In the genomic region with DNA sequence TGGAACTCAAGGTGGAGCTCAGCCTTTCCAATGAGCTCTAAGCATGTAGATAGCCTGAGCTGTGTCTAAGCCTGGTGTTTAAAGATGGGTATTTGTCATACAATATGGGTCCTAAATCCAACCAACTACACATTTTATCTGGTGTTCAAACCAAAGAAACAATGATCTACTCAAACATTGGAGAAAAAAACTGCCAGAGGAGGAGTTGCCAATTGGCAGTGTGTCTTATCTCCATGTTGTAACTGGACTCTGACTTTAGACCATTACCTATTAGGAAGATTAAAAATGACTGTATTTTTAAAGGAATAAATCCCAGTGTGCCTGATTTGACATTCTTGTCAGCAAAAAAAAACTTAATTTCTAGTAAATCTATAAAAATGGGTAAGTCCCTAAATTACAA, we compare ENCODE assay signal across 31 cellular contexts.
"Had no signal": no experiment of that assay in that cellular context is flagged by ENCODE, and none has a peak within 500 bp of the region (broad histone marks: within the 10 kb centered on the region; RNA-seq: fewer than 3 reads in every experiment).

No MANE protein-coding gene starts in this region.

- FAIRE-seq: RCC 7860 had no signal

- DNase-seq: activated CD4-positive, alpha-beta T cell treated with anti-CD3 and anti-CD28 coated beads, Interleukin-2, amount 10 ng/mL, durations not matched to agents 24 days and 14 days; activated CD4-positive, alpha-beta T cell treated with anti-CD3 and anti-CD28 coated beads, Interleukin-2, amount 50 U/mL, for 4 hours; activated CD8-positive, alpha-beta T cell treated with anti-CD3 and anti-CD28 coated beads for 36 hours; activated effector memory CD4-positive, alpha-beta T cell treated with anti-CD3 and anti-CD28 coated beads, Interleukin-2, amount 50 U/mL, for 16 hours; activated naive CD4-positive, alpha-beta T cell; activated naive CD4-positive, alpha-beta T cell treated with anti-CD3 and anti-CD28 coated beads, Interleukin-2, amount 50 U/mL, for 16 hours; activated naive CD8-positive, alpha-beta T cell treated with anti-CD3 and anti-CD28 coated beads for 36 hours; activated T-cell treated with anti-CD3 and anti-CD28 coated beads, Interleukin-2, amount 50 U/mL, for 1 hour; activated T-cell treated with anti-CD3 and anti-CD28 coated beads, Interleukin-2, amount 50 U/mL, for 72 hours; amniotic stem cell; aorta; brain microvascular endothelial cell; Karpas-422; MG63; NCI-H1048; NCI-H1105 treated with DMSO at 0.1 percent for 48 hours; NCI-H1436; NCI-H1694; NCI-H1930; NCI-H2081 treated with DMSO at 0.1 percent for 48 hours; NCI-H226; NCI-H446 treated with DMSO at 0.1 percent for 48 hours; NCI-H524 treated with DMSO at 0.1 percent for 48 hours; PC-9; SW 1271; T-helper 1 cell had no signal

- H3K36me3 ChIP-seq: brain microvascular endothelial cell, MG63 had no signal

- H3K4me3 ChIP-seq: cardiac muscle cell, MG63, PC-9 had no signal

- H3K27ac ChIP-seq: brain microvascular endothelial cell, cardiac muscle cell, PC-9, RWPE1 had no signal

- H2AFZ ChIP-seq: PC-9 had no signal

- H3K9me3 ChIP-seq: MG63 had no signal

- ATAC-seq: activated CD8-positive, alpha-beta T cell treated with anti-CD3 and anti-CD28 coated beads for 36 hours; activated T-cell treated with anti-CD3 and anti-CD28 coated beads, Interleukin-2, amount 50 U/mL, for 72 hours; activated T-helper 17 cell treated with anti-CD3 and anti-CD28 coated beads, Interleukin-2, amount 50 U/mL, for 72 hours; Right ventricle myocardium inferior had no signal

- H3K27me3 ChIP-seq: brain microvascular endothelial cell, cardiac muscle cell, MG63 had no signal

- H3K4me2 ChIP-seq: PC-9 had no signal
